Comparison of ENCODE assay signal across 28 cellular contexts in genomic region chr1:69919922-69920273, GRCh38.
"Had no signal": no experiment of that assay in that cellular context is flagged by ENCODE, and none has a peak within 500 bp of the region (broad histone marks: within the 10 kb centered on the region; RNA-seq: fewer than 3 reads in every experiment).

No MANE protein-coding gene starts in this region.

- H3K27ac ChIP-seq: ascending aorta, breast epithelium, cardiac muscle cell, coronary artery, dorsolateral prefrontal cortex had no signal

- H3K9me3 Mint-ChIP-seq: activated naive CD8-positive, alpha-beta T cell treated with anti-CD3 and anti-CD28 coated beads, Interleukin-2, amount 10 ng/mL, durations not matched to agents 7 days and 5 days; endodermal cell had no signal

- H3K4me3 Mint-ChIP-seq: activated CD4-positive, alpha-beta memory T cell treated with anti-CD3 and anti-CD28 coated beads, Interleukin-2, amount 10 ng/mL, durations not matched to agents 7 days and 5 days; activated CD4-positive, alpha-beta T cell treated with anti-CD3 and anti-CD28 coated beads for 36 hours; activated CD4-positive, alpha-beta T cell treated with anti-CD3 and anti-CD28 coated beads, Interleukin-2, amount 10 ng/mL, durations not matched to agents 24 days and 14 days; activated naive CD4-positive, alpha-beta T cell treated with anti-CD3 and anti-CD28 coated beads, Interleukin-2, amount 10 ng/mL, durations not matched to agents 7 days and 5 days; activated naive CD8-positive, alpha-beta T cell treated with anti-CD3 and anti-CD28 coated beads, Interleukin-2, amount 10 ng/mL, durations not matched to agents 7 days and 5 days; activated T-cell treated with anti-CD3 and anti-CD28 coated beads, Interleukin-2, amount 50 U/mL, for 24 hours; activated T-cell treated with anti-CD3 and anti-CD28 coated beads, Interleukin-2, amount 50 U/mL, for 72 hours; brain; dendritic cell treated with granulocyte-macrophage colony-stimulating factor and Interleukin-4, amounts not matched to agents 40 ng/mL and 50 ng/mL, for 4 days; endodermal cell had no signal

- H3K27me3 ChIP-seq: ascending aorta, breast epithelium, cardiac muscle cell, dorsolateral prefrontal cortex had no signal

- DNase-seq: activated CD4-positive, alpha-beta memory T cell treated with anti-CD3 and anti-CD28 coated beads, Interleukin-2, amount 10 ng/mL, durations not matched to agents 7 days and 5 days; activated CD4-positive, alpha-beta T cell treated with anti-CD3 and anti-CD28 coated beads for 36 hours; activated CD4-positive, alpha-beta T cell treated with anti-CD3 and anti-CD28 coated beads, Interleukin-2, amount 10 ng/mL, durations not matched to agents 24 days and 14 days; activated CD4-positive, CD25-positive, alpha-beta regulatory T cell; activated CD4-positive, CD25-positive, alpha-beta regulatory T cell treated with anti-CD3 and anti-CD28 coated beads, Interleukin-2, amount 50 U/mL, for 72 hours; activated CD8-positive, alpha-beta memory T cell treated with anti-CD3 and anti-CD28 coated beads, Interleukin-2, amount 50 U/mL, for 48 hours; activated gamma-delta T cell; activated naive CD4-positive, alpha-beta T cell; activated naive CD4-positive, alpha-beta T cell treated with anti-CD3 and anti-CD28 coated beads, Interleukin-2, amount 10 ng/mL, durations not matched to agents 7 days and 5 days; activated naive CD8-positive, alpha-beta T cell treated with anti-CD3 and anti-CD28 coated beads, Interleukin-2, amount 10 ng/mL, durations not matched to agents 7 days and 5 days; activated T-cell treated with anti-CD3 and anti-CD28 coated beads for 4 hours; activated T-cell treated with anti-CD3 and anti-CD28 coated beads, Interleukin-2, amount 50 U/mL, for 24 hours; activated T-cell treated with anti-CD3 and anti-CD28 coated beads, Interleukin-2, amount 50 U/mL, for 72 hours; central memory CD4-positive, alpha-beta T cell; cerebellar nuclear complex; dorsolateral prefrontal cortex; effector memory CD4-positive, alpha-beta T cell; foreskin fibroblast; T-helper 2 cell had no signal

- ATAC-seq: activated CD4-positive, alpha-beta T cell treated with anti-CD3 and anti-CD28 coated beads for 36 hours; activated naive CD4-positive, alpha-beta T cell treated with anti-CD3 and anti-CD28 coated beads, Interleukin-2, amount 50 U/mL, for 72 hours; activated T-cell treated with anti-CD3 and anti-CD28 coated beads, Interleukin-2, amount 50 U/mL, for 72 hours; esophagus mucosa had no signal

- H3K36me3 ChIP-seq: ascending aorta, breast epithelium, cardiac muscle cell had no signal

- H3K4me1 Mint-ChIP-seq: activated CD4-positive, alpha-beta memory T cell treated with anti-CD3 and anti-CD28 coated beads, Interleukin-2, amount 10 ng/mL, durations not matched to agents 7 days and 5 days; activated CD4-positive, alpha-beta T cell treated with anti-CD3 and anti-CD28 coated beads for 36 hours; activated CD4-positive, alpha-beta T cell treated with anti-CD3 and anti-CD28 coated beads, Interleukin-2, amount 10 ng/mL, durations not matched to agents 24 days and 14 days; activated naive CD4-positive, alpha-beta T cell treated with anti-CD3 and anti-CD28 coated beads, Interleukin-2, amount 10 ng/mL, durations not matched to agents 7 days and 5 days; activated naive CD8-positive, alpha-beta T cell treated with anti-CD3 and anti-CD28 coated beads, Interleukin-2, amount 10 ng/mL, durations not matched to agents 7 days and 5 days; endodermal cell had no signal

- H3K4me1 ChIP-seq: breast epithelium had no signal

- H3K27ac Mint-ChIP-seq: activated CD4-positive, alpha-beta memory T cell treated with anti-CD3 and anti-CD28 coated beads, Interleukin-2, amount 10 ng/mL, durations not matched to agents 7 days and 5 days; activated CD4-positive, alpha-beta T cell treated with anti-CD3 and anti-CD28 coated beads for 36 hours; activated CD4-positive, alpha-beta T cell treated with anti-CD3 and anti-CD28 coated beads, Interleukin-2, amount 10 ng/mL, durations not matched to agents 24 days and 14 days; activated naive CD4-positive, alpha-beta T cell treated with anti-CD3 and anti-CD28 coated beads, Interleukin-2, amount 10 ng/mL, durations not matched to agents 7 days and 5 days; activated naive CD4-positive, alpha-beta T cell treated with anti-CD3 and anti-CD28 coated beads, Interleukin-2, amount 50 U/mL, for 72 hours; activated naive CD8-positive, alpha-beta T cell treated with anti-CD3 and anti-CD28 coated beads, Interleukin-2, amount 10 ng/mL, durations not matched to agents 7 days and 5 days; activated T-cell treated with anti-CD3 and anti-CD28 coated beads, Interleukin-2, amount 50 U/mL, for 24 hours; activated T-cell treated with anti-CD3 and anti-CD28 coated beads, Interleukin-2, amount 50 U/mL, for 72 hours; brain; dendritic cell treated with granulocyte-macrophage colony-stimulating factor and Interleukin-4, amounts not matched to agents 40 ng/mL and 50 ng/mL, for 4 days; endodermal cell had no signal

- H3K4me3 ChIP-seq: ascending aorta, breast epithelium, cardiac muscle cell, coronary artery, dorsolateral prefrontal cortex had no signal

- H3K9me3 ChIP-seq: ascending aorta had no signal

- H3K36me3 Mint-ChIP-seq: activated naive CD4-positive, alpha-beta T cell treated with anti-CD3 and anti-CD28 coated beads, Interleukin-2, amount 10 ng/mL, durations not matched to agents 7 days and 5 days; activated naive CD8-positive, alpha-beta T cell treated with anti-CD3 and anti-CD28 coated beads, Interleukin-2, amount 10 ng/mL, durations not matched to agents 7 days and 5 days had no signal

- H3K27me3 Mint-ChIP-seq: activated CD4-positive, alpha-beta memory T cell treated with anti-CD3 and anti-CD28 coated beads, Interleukin-2, amount 10 ng/mL, durations not matched to agents 7 days and 5 days; activated CD4-positive, alpha-beta T cell treated with anti-CD3 and anti-CD28 coated beads for 36 hours; activated CD4-positive, alpha-beta T cell treated with anti-CD3 and anti-CD28 coated beads, Interleukin-2, amount 10 ng/mL, durations not matched to agents 24 days and 14 days; activated naive CD4-positive, alpha-beta T cell treated with anti-CD3 and anti-CD28 coated beads, Interleukin-2, amount 10 ng/mL, durations not matched to agents 7 days and 5 days; activated naive CD8-positive, alpha-beta T cell treated with anti-CD3 and anti-CD28 coated beads, Interleukin-2, amount 10 ng/mL, durations not matched to agents 7 days and 5 days; activated T-cell treated with anti-CD3 and anti-CD28 coated beads, Interleukin-2, amount 50 U/mL, for 24 hours; dendritic cell treated with granulocyte-macrophage colony-stimulating factor and Interleukin-4, amounts not matched to agents 40 ng/mL and 50 ng/mL, for 4 days had no signal
